ENCODE assay signal across 13 cellular contexts in the genomic region with DNA sequence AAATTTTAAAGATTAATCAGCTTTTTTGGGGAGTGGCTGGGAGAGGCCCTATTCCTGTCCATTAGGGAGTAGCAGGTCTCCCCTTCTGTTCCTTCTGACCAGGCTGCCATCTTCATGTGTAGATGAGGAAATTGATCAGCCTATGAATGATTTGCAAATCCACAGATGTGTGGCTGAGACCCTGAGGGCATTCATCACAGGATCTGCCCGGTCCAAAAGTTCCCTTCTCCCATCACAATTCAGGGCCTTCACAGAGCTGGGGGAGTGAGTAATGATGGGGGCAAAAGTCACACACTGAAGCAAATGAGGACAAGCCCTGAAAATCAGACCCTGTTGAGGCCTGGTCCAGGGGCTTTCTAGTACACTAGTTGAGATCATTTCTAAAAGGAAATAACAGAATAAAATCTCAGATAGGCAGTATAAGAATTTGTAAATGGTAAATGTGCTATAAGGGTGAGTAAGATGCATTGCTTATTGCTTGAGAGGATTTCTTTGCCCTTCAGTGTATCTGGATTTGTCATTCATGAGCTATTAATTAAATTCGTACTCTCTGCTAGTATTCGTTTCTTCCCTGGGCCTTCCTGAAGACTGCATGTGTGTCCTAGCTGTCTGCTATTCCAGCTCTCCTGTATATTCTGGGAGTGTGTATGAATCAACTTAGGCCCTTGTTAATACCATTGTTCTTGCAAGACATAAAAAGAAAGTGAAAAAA. TPM values are rescaled to one million over a fixed set of nuclear protein-coding genes. Genes with fewer than 3 reads are reported as not detected.
DNase-seq lines count a peak whose midpoint lies in the region; ATAC-seq and TF ChIP-seq lines count a peak whose summit lies in the region.
"Had no signal": no experiment of that assay in that cellular context is flagged by ENCODE, and none has a peak within 500 bp of the region (broad histone marks: within the 10 kb centered on the region; RNA-seq: fewer than 3 reads in every experiment).

No MANE protein-coding gene starts in this region.

- no peak for TF ChIP-seq CTCF in epithelial cell of proximal tubule (conservative IDR thresholded peaks at IDR 0.05; ENCODE audit: low read depth, low read length)
- no peak for TF ChIP-seq CTCF in osteoblast (IDR thresholded peaks at IDR 0.05; ENCODE audit: extremely low read depth, low read depth, low read length)
- TF ChIP-seq CTCF in WERI-Rb-1 (IDR thresholded peaks at IDR 0.05; ENCODE audit: low read depth, low read length), result no peak
- TF ChIP-seq CTCF in upper lobe of right lung (IDR thresholded peaks at IDR 0.05), result no peak

- H3K27me3 ChIP-seq in BLaER1 treated with 17β-estradiol and CSF1 and Interleukin-3, amounts not matched to agents 10 nM and 100 nM, result peaks cover 0 to 100% (median 25%) of the 10 kb centered on the region in 11 experiments; a peak in 13 of 22 replicates
- H3K27me3 ChIP-seq in osteoblast (ENCODE audit: insufficient read depth, low read length) (no peaks in the 10 kb centered on the region), WERI-Rb-1 (ENCODE audit: insufficient read depth, low read depth, severe bottlenecking) (no peaks in the 10 kb centered on the region), upper lobe of right lung (no peaks in the 10 kb centered on the region)
- H3K27me3 ChIP-seq: right atrium auricular region had no signal

- peak overlapping the region; percentile 32 to 68 (median 57); a peak in 19 of 22 replicates for H3K4me2 ChIP-seq in BLaER1 treated with 17β-estradiol and CSF1 and Interleukin-3, amounts not matched to agents 10 nM and 100 nM
- no peak overlapping the region for H3K4me2 ChIP-seq in osteoblast (ENCODE audit: insufficient read depth, low read length)

- no peaks in the 10 kb centered on the region for H3K9me3 ChIP-seq in BLaER1 treated with 17β-estradiol and CSF1 and Interleukin-3, amounts not matched to agents 10 nM and 100 nM (replicated peaks in 1 of 11)
- H3K9me3 ChIP-seq in osteoblast (ENCODE audit: low read depth, low read length) (no peaks in the 10 kb centered on the region), WERI-Rb-1 (ENCODE audit: severe bottlenecking) (no peaks in the 10 kb centered on the region), upper lobe of right lung (no peaks in the 10 kb centered on the region)
- H3K9me3 ChIP-seq: heart left ventricle, right atrium auricular region had no signal

- DNase-seq in epithelial cell of proximal tubule (ENCODE audit: low read depth) (peak; percentile 18), osteoblast (ENCODE audit: insufficient read length, low spot score, missing footprints) (no peak), WERI-Rb-1 (no peak), OCI-M2 (lab: John Stamatoyannopoulos, UW; ENCODE audit: unreplicated experiment) (no peak), upper lobe of right lung (no peak)
- DNase-seq: Calu3, heart left ventricle, NCI-H2081 treated with DMSO at 0.1 percent for 48 hours, SW 1271 had no signal

- H3K36me3 ChIP-seq in BLaER1 treated with 17β-estradiol and CSF1 and Interleukin-3, amounts not matched to agents 10 nM and 100 nM, result peaks cover 0 to 7% (median 0%) of the 10 kb centered on the region in 11 experiments; a peak in 3 of 22 replicates
- H3K36me3 ChIP-seq in osteoblast (ENCODE audit: insufficient read depth, low read length) (no peaks in the 10 kb centered on the region), WERI-Rb-1 (no peaks in the 10 kb centered on the region), upper lobe of right lung (no peaks in the 10 kb centered on the region)
- H3K36me3 ChIP-seq: heart left ventricle, right atrium auricular region had no signal

- H2AFZ ChIP-seq in osteoblast (ENCODE audit: low read length), result peak overlapping the region; percentile 25

- H4K20me1 ChIP-seq in BLaER1 treated with 17β-estradiol and CSF1 and Interleukin-3, amounts not matched to agents 10 nM and 100 nM, result peaks cover 0 to 93% (median 52%) of the 10 kb centered on the region in 11 experiments; a peak in 14 of 22 replicates
- H4K20me1 ChIP-seq in osteoblast (ENCODE audit: insufficient read depth, low read length), result no peaks in the 10 kb centered on the region

- H3K27ac ChIP-seq in BLaER1 treated with 17β-estradiol and CSF1 and Interleukin-3, amounts not matched to agents 10 nM and 100 nM, result no peak overlapping the region
- H3K27ac ChIP-seq in osteoblast (ENCODE audit: low read depth, low read length) (peak overlapping the region; percentile 20), WERI-Rb-1 (no peak overlapping the region), upper lobe of right lung (no peak overlapping the region)
- H3K27ac ChIP-seq: right atrium auricular region had no signal

- ATAC-seq in SK-N-SH treated with all-trans-retinoic acid at 6 μM for 48 hours (peak; percentile 7), GM19351 (IDR thresholded peaks at IDR 0.05; ENCODE audit: unreplicated experiment) (no peak), upper lobe of right lung (no peak)

- peaks cover 38 to 56% (median 44%) of the 10 kb centered on the region in 10 experiments for H3K4me1 ChIP-seq in BLaER1 treated with 17β-estradiol and CSF1 and Interleukin-3, amounts not matched to agents 10 nM and 100 nM
- H3K4me1 ChIP-seq in osteoblast (ENCODE audit: insufficient read depth, low read length) (peaks cover 30% of the 10 kb centered on the region), upper lobe of right lung (no peaks in the 10 kb centered on the region)

- H3K4me3 ChIP-seq in BLaER1 treated with 17β-estradiol and CSF1 and Interleukin-3, amounts not matched to agents 10 nM and 100 nM, result no peak overlapping the region
- no peak overlapping the region for H3K4me3 ChIP-seq in epithelial cell of proximal tubule (ENCODE audit: low read depth, low read length)
- H3K4me3 ChIP-seq in osteoblast (ENCODE audit: insufficient read depth, low read length), result no peak overlapping the region
- no peak overlapping the region for H3K4me3 ChIP-seq in WERI-Rb-1 (ENCODE audit: low read depth, low read length)
- no peak overlapping the region for H3K4me3 ChIP-seq in upper lobe of right lung
- H3K4me3 ChIP-seq: heart left ventricle, right atrium auricular region had no signal

- no peaks in the 10 kb centered on the region for H3K79me2 ChIP-seq in osteoblast (ENCODE audit: insufficient read depth, low read length)

- intact Hi-C loops in upper lobe of right lung (cut with DNase I), result no loop called here

- no peak overlapping the region for H3K9ac ChIP-seq in BLaER1 treated with 17β-estradiol and CSF1 and Interleukin-3, amounts not matched to agents 10 nM and 100 nM

TF ChIP-seq in SK-N-SH treated with all-trans-retinoic acid at 6 μM for 48 hours, 23 proteins besides CTCF, POLR2A, EP300 and RAD21:
- no peak for TF ChIP-seq PPARA (CRISPR knock-in tag; IDR thresholded peaks at IDR 0.05; ENCODE audit: borderline replicate concordance)
- TF ChIP-seq CSDC2 (CRISPR knock-in tag; IDR thresholded peaks at IDR 0.05), result no peak
- no peak for TF ChIP-seq ARNTL (CRISPR knock-in tag; IDR thresholded peaks at IDR 0.05; ENCODE audit: borderline replicate concordance, low read depth)
- TF ChIP-seq RARB (CRISPR knock-in tag; IDR thresholded peaks at IDR 0.05), result no peak
- TF ChIP-seq, protein P1, sequence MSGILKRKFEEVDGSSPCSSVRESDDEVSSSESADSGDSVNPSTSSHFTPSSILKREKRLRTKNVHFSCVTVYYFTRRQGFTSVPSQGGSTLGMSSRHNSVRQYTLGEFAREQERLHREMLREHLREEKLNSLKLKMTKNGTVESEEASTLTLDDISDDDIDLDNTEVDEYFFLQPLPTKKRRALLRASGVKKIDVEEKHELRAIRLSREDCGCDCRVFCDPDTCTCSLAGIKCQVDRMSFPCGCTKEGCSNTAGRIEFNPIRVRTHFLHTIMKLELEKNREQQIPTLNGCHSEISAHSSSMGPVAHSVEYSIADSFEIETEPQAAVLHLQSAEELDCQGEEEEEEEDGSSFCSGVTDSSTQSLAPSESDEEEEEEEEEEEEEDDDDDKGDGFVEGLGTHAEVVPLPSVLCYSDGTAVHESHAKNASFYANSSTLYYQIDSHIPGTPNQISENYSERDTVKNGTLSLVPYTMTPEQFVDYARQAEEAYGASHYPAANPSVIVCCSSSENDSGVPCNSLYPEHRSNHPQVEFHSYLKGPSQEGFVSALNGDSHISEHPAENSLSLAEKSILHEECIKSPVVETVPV (CRISPR knock-in tag; IDR thresholded peaks at IDR 0.05), result no peak
- no peak for TF ChIP-seq ESRRG (CRISPR knock-in tag; IDR thresholded peaks at IDR 0.05)
- TF ChIP-seq, protein P2, sequence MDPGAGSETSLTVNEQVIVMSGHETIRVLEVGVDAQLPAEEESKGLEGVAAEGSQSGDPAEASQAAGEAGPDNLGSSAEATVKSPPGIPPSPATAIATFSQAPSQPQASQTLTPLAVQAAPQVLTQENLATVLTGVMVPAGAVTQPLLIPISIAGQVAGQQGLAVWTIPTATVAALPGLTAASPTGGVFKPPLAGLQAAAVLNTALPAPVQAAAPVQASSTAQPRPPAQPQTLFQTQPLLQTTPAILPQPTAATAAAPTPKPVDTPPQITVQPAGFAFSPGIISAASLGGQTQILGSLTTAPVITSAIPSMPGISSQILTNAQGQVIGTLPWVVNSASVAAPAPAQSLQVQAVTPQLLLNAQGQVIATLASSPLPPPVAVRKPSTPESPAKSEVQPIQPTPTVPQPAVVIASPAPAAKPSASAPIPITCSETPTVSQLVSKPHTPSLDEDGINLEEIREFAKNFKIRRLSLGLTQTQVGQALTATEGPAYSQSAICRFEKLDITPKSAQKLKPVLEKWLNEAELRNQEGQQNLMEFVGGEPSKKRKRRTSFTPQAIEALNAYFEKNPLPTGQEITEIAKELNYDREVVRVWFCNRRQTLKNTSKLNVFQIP (CRISPR knock-in tag; IDR thresholded peaks at IDR 0.05; ENCODE audit: borderline replicate concordance, low read depth), result no peak
- TF ChIP-seq, protein P3, sequence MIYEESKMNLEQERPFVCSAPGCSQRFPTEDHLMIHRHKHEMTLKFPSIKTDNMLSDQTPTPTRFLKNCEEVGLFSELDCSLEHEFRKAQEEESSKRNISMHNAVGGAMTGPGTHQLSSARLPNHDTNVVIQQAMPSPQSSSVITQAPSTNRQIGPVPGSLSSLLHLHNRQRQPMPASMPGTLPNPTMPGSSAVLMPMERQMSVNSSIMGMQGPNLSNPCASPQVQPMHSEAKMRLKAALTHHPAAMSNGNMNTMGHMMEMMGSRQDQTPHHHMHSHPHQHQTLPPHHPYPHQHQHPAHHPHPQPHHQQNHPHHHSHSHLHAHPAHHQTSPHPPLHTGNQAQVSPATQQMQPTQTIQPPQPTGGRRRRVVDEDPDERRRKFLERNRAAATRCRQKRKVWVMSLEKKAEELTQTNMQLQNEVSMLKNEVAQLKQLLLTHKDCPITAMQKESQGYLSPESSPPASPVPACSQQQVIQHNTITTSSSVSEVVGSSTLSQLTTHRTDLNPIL (CRISPR knock-in tag; IDR thresholded peaks at IDR 0.05; ENCODE audit: low read depth), result no peak
- no peak for TF ChIP-seq SNAI2 (CRISPR knock-in tag; IDR thresholded peaks at IDR 0.05)
- no peak for TF ChIP-seq ZNF565 (CRISPR knock-in tag; conservative IDR thresholded peaks at IDR 0.05; ENCODE audit: low read depth)
- no peak for TF ChIP-seq GLIS3 (CRISPR knock-in tag; IDR thresholded peaks at IDR 0.05)
- TF ChIP-seq ZFP30 (CRISPR knock-in tag; IDR thresholded peaks at IDR 0.05), result no peak

RNA-seq across cellular contexts. Expression of a gene that starts 53.2 kb away (rescaled TPM):
- total RNA-seq in epithelial cell of proximal tubule, result 0.65 and 2.4 TPM in 2 replicates
- 22.8 and 23.0 TPM in 2 replicates for total RNA-seq in osteoblast
- 39.5 TPM for total RNA-seq in upper lobe of right lung
